Comparison of ENCODE assay signal across 8 cellular contexts in the genomic region with DNA sequence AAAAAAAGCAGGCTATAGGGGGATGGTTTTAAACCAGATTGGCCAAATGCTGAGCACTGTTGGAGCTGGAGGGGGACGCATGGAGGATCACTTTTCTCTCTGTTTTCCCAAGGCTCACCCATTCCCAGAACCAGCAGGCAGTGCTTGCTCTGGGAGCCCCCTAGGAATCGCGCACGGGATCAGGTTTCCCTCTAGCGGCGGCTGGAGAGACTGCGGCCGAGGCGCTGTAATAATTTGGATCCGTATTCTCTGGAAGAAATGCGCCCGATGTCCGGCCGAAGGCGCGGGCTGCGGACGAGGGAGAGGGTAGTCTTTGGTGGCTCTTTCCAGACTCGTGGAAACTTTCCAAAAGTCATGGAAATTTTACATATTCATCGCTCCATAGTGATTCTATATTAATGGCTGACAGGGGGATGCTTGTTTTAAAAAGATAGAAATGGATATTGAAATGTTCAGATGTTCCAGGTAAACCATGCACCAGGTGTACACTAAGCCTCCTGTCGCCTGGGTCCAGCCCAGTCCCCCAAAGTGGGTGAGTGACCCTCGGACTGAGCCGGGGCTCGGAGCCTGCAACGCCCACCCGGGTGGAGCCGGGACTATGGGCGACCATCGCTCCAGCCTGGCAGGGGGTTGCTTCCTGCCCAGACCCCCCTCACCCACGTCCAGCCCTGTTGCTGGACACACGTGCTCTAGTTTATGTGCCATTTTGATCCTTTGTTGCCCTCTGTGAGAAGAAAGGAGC.
DNase-seq lines count a peak whose midpoint lies in the region; ATAC-seq, FAIRE-seq and TF ChIP-seq lines count a peak whose summit lies in the region.

No MANE protein-coding gene starts in this region.

- peaks cover 2% of the 10 kb centered on the region for H3K4me1 Mint-ChIP-seq in progenitor cell of endocrine pancreas (ENCODE audit: low read depth)
- no peaks in the 10 kb centered on the region for H3K4me1 Mint-ChIP-seq in T-helper 17 cell

- H3K9me3 ChIP-seq in T-helper 17 cell (ENCODE audit: control insufficient read depth, low read length, poor library complexity, severe bottlenecking): no peaks in the 10 kb centered on the region

- intact Hi-C loops in Right ventricle myocardium superior (cut with DNase I): no loop called here

- peak; percentile 63 for FAIRE-seq in GM19239 (lab: Jason Lieb, UNC)

- H3K27me3 Mint-ChIP-seq in progenitor cell of endocrine pancreas (peaks cover 77% of the 10 kb centered on the region), T-helper 17 cell (peaks cover 92% of the 10 kb centered on the region)

- ATAC-seq in Right ventricle myocardium superior (ENCODE audit: poor library complexity) (peak; percentile 93), HG02759 (IDR thresholded peaks at IDR 0.05; ENCODE audit: unreplicated experiment) (no peak), T-helper 17 cell (no peak)

- H3K27ac Mint-ChIP-seq in progenitor cell of endocrine pancreas: no peak overlapping the region
- H3K27ac Mint-ChIP-seq in T-helper 17 cell: no peak overlapping the region

- no peak overlapping the region for H3K4me3 Mint-ChIP-seq in progenitor cell of endocrine pancreas (ENCODE audit: low read depth)
- no peak overlapping the region for H3K4me3 Mint-ChIP-seq in T-helper 17 cell

- H3K36me3 Mint-ChIP-seq in progenitor cell of endocrine pancreas (ENCODE audit: insufficient read depth) (no peaks in the 10 kb centered on the region), T-helper 17 cell (ENCODE audit: low read depth) (no peaks in the 10 kb centered on the region)

- DNase-seq in C1 segment of cervical spinal cord (lab: John Stamatoyannopoulos, UW): peak in 11 of 14 donors; percentile 10 to 58 (median 34)
- DNase-seq in GM19239 (ENCODE audit: insufficient read length, low spot score): peak; percentile 20
- peak; percentile 64 for DNase-seq in NCI-H2196 (lab: John Stamatoyannopoulos, UW; ENCODE audit: unreplicated experiment)
- peak; percentile 75 for DNase-seq in activated CD8-positive, alpha-beta memory T cell treated with anti-CD3 and anti-CD28 coated beads, Interleukin-2, amount 50 U/mL, for 48 hours
- peak; percentile 69 for DNase-seq in Right ventricle myocardium superior
- DNase-seq in progenitor cell of endocrine pancreas (ENCODE audit: low spot score, unreplicated experiment): peak; percentile 65
- DNase-seq in T-helper 17 cell: no peak

- peak; percentile 89 for TF ChIP-seq CTCF in progenitor cell of endocrine pancreas (IDR thresholded peaks at IDR 0.05; ENCODE audit: unreplicated experiment)

- H3K9me3 Mint-ChIP-seq in progenitor cell of endocrine pancreas (ENCODE audit: low read depth): no peaks in the 10 kb centered on the region

Comparison
In these comparisons a context has a peak if more than half of its experiments do, and no peak if none do; other contexts are left out.
1. DNase-seq: peak in C1 segment of cervical spinal cord (11 of 14), GM19239 (single experiment), NCI-H2196 (single experiment), activated CD8-positive, alpha-beta memory T cell treated with anti-CD3 and anti-CD28 coated beads, Interleukin-2, amount 50 U/mL, for 48 hours (single experiment), Right ventricle myocardium superior (single experiment) and progenitor cell of endocrine pancreas (single experiment); none in T-helper 17 cell (0 of 3).